Comparison of ENCODE assay signal across 10 cellular contexts in the genomic region with DNA sequence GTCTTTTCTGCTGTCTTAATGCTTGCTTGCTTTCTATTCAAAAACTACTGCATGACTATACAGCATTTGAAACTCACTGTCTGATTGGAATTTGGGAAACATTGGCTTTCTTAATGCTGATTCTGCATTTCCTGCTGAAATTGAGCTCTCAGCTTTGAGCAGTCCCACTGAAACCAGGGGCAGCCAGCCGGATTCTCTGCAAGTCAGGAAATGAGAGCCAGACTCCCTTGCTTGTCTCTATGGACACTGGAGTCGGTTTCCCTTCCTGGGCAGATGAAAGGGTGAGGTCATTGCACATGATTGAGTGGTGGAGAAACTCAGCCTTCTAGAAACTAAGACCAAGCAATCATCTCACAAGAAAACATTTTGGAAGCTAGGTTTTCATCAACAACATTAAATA.
DNase-seq lines count a peak whose midpoint lies in the region; ATAC-seq, FAIRE-seq and TF ChIP-seq lines count a peak whose summit lies in the region.
"Had no signal": no experiment of that assay in that cellular context is flagged by ENCODE, and none has a peak within 500 bp of the region (broad histone marks: within the 10 kb centered on the region; RNA-seq: fewer than 3 reads in every experiment).

No MANE protein-coding gene starts in this region.

- H3K4me3 ChIP-seq in heart left ventricle (no peak overlapping the region), pancreas (no peak overlapping the region), suprapubic skin (no peak overlapping the region)

- TF ChIP-seq CTCF in heart left ventricle (IDR thresholded peaks at IDR 0.05) (no peak), pancreas (IDR thresholded peaks at IDR 0.05) (no peak), suprapubic skin (IDR thresholded peaks at IDR 0.05) (no peak)

- intact Hi-C loops in heart left ventricle (cut with DNase I): no loop called here
- intact Hi-C loops in pancreas (cut with DNase I): no loop called here

- H3K4me1 ChIP-seq in heart left ventricle (peaks cover 0 to 17% (median 14%) of the 10 kb centered on the region in 12 donors), pancreas (no peaks in the 10 kb centered on the region), suprapubic skin (peaks cover 9% of the 10 kb centered on the region)

- POLR2A ChIA-PET in HEK293T (lab: Yijun Ruan, JAX): interaction anchor here (0.7 kb wide), 1 partner anchor 114 kb away, joined by 3 read pairs; no protein-coding TSS in a partner anchor

- 9 to 27% (median 15%) methylated on average over 2 of the region's 2 CpGs for WGBS in heart left ventricle, 4 donors
- 49 to 55% methylated on average over 2 of the region's 2 CpGs for WGBS in pancreas, 2 donors
- WGBS in suprapubic skin: 40% methylated on average over 2 of the region's 2 CpGs

- no peak for TF ChIP-seq EP300 in suprapubic skin (IDR thresholded peaks at IDR 0.05)

- ATAC-seq in heart left ventricle (peak; percentile 53 to 81 (median 72)), pancreas (peak; percentile 40 to 83 (median 78))

- H3K27ac ChIP-seq in heart left ventricle: peak overlapping the region in 6 of 12 donors; percentile 2 to 48 (median 30)
- H3K27ac ChIP-seq in pancreas: peak overlapping the region in 2 of 4 donors; percentile 52 to 63
- no peak overlapping the region for H3K27ac ChIP-seq in suprapubic skin

- CTCF ChIA-PET in HEK293T (lab: Yijun Ruan, JAX): no interaction called here

- no peaks in the 10 kb centered on the region for H3K27me3 ChIP-seq in heart left ventricle
- no peaks in the 10 kb centered on the region for H3K27me3 ChIP-seq in pancreas
- no peaks in the 10 kb centered on the region for H3K27me3 ChIP-seq in suprapubic skin

- H3K9me3 ChIP-seq in heart left ventricle (peaks cover 0 to 1% (median 0%) of the 10 kb centered on the region in 12 donors), pancreas (no peaks in the 10 kb centered on the region), suprapubic skin (no peaks in the 10 kb centered on the region)

- DNase-seq in EL (peak; percentile 70), amniotic stem cell (lab: John Stamatoyannopoulos, UW) (peak; percentile 19), heart left ventricle (peak in 4 of 5 donors; percentile 42 to 53 (median 48)), pancreas (peak in 1 of 6 donors; percentile 33), suprapubic skin (ENCODE audit: low spot score in 2 of 2) (no peak), NOMO-1 treated with dmso at 0.1 percent for 144 hours (lab: John Stamatoyannopoulos, UW; ENCODE audit: unreplicated experiment) (no peak), HEK293T (ENCODE audit: extremely low spot score) (no peak), OCI-M2 (lab: John Stamatoyannopoulos, UW; ENCODE audit: unreplicated experiment) (no peak)
- DNase-seq: NCI-H1048 had no signal

- TF ChIP-seq POLR2A in heart left ventricle (IDR thresholded peaks at IDR 0.05) (no peak), suprapubic skin (IDR thresholded peaks at IDR 0.05) (no peak)

- H3K36me3 ChIP-seq in heart left ventricle (no peaks in the 10 kb centered on the region), pancreas (no peaks in the 10 kb centered on the region), suprapubic skin (no peaks in the 10 kb centered on the region)

- no peak for FAIRE-seq in pancreas (lab: Jason Lieb, UNC)
- FAIRE-seq: colon had no signal

TF ChIP-seq in HEK293T, 16 proteins besides CTCF, POLR2A, EP300 and RAD21:
- no peak for TF ChIP-seq L3MBTL2 (conservative IDR thresholded peaks at IDR 0.05)
- no peak for TF ChIP-seq FOXA1 (IDR thresholded peaks at IDR 0.05)
- no peak for TF ChIP-seq LEF1 (IDR thresholded peaks at IDR 0.05; ENCODE audit: borderline replicate concordance)
- no peak for TF ChIP-seq ZNF384 (IDR thresholded peaks at IDR 0.05)
- TF ChIP-seq NFRKB (IDR thresholded peaks at IDR 0.05): no peak
- no peak for TF ChIP-seq TARDBP (IDR thresholded peaks at IDR 0.05)
- TF ChIP-seq SP1 (IDR thresholded peaks at IDR 0.05): no peak
- no peak for TF ChIP-seq CTBP1 (IDR thresholded peaks at IDR 0.05; ENCODE audit: borderline replicate concordance)
- no peak for TF ChIP-seq HDGF (IDR thresholded peaks at IDR 0.05; ENCODE audit: borderline replicate concordance)
- TF ChIP-seq, protein P1, sequence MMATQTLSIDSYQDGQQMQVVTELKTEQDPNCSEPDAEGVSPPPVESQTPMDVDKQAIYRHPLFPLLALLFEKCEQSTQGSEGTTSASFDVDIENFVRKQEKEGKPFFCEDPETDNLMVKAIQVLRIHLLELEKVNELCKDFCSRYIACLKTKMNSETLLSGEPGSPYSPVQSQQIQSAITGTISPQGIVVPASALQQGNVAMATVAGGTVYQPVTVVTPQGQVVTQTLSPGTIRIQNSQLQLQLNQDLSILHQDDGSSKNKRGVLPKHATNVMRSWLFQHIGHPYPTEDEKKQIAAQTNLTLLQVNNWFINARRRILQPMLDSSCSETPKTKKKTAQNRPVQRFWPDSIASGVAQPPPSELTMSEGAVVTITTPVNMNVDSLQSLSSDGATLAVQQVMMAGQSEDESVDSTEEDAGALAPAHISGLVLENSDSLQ (IDR thresholded peaks at IDR 0.05): no peak

Comparison
In these comparisons a context has a peak if more than half of its experiments do, and no peak if none do; other contexts are left out.
1. DNase-seq: peak in EL (single experiment), amniotic stem cell (single experiment) and heart left ventricle (4 of 5); none in suprapubic skin (0 of 2), NOMO-1 treated with dmso at 0.1 percent for 144 hours (single experiment), HEK293T (single experiment) and OCI-M2 (single experiment).